12 cellular contexts compared by ENCODE assay signal in the genomic region with DNA sequence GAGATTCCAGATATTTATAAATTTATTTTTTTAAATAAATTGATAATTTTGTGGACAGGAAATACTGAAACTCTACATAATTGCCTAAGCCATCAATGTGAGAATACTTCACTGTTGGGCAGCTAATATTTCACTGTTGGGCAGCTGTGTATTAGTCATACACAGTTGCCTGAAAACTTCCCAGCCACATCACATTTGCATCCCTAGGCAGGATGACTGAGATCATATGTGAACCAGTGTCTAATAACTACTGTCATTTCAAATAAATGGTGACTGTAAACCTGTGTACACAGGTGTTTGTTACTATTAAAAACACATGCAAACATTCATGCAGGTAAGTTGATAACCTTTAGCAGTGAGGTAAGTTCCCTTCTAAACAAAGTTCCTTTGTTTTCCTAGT. TPM values are rescaled to one million over a fixed set of nuclear protein-coding genes. Genes with fewer than 3 reads are reported as not detected.
DNase-seq lines count a peak whose midpoint lies in the region; ATAC-seq, FAIRE-seq and TF ChIP-seq lines count a peak whose summit lies in the region.
"Had no signal": no experiment of that assay in that cellular context is flagged by ENCODE, and none has a peak within 500 bp of the region (broad histone marks: within the 10 kb centered on the region; RNA-seq: fewer than 3 reads in every experiment).

No MANE protein-coding gene starts in this region.

- no peak overlapping the region for H2AFZ ChIP-seq in OCI-LY7 (ENCODE audit: low read length)

- no peaks in the 10 kb centered on the region for H3K9me3 ChIP-seq in gastroesophageal sphincter
- H3K9me3 ChIP-seq in OCI-LY7 (ENCODE audit: low read length): peaks cover 4% of the 10 kb centered on the region; the same call in 1 of the 2 replicates
- peaks cover 0 to 6% (median 0%) of the 10 kb centered on the region in 8 donors for H3K9me3 ChIP-seq in spleen

- peak; percentile 100 for ATAC-seq in HG02610 (IDR thresholded peaks at IDR 0.05; ENCODE audit: unreplicated experiment)
- ATAC-seq in gastroesophageal sphincter: no peak
- ATAC-seq: naive thymus-derived CD8-positive, alpha-beta T cell; stimulated activated effector memory CD8-positive, alpha-beta T cell treated with anti-CD3 and anti-CD28 coated beads, Interleukin-12 subunit alpha, Interleukin-12 subunit beta, amount 100 ng/mL, for 72 hours had no signal

- TF ChIP-seq EP300 in gastroesophageal sphincter (IDR thresholded peaks at IDR 0.05): no peak

- FAIRE-seq in GM12892 (lab: Jason Lieb, UNC): peak; percentile 63
- FAIRE-seq: GM18507 had no signal

- H3K27ac ChIP-seq in gastroesophageal sphincter: no peak overlapping the region
- H3K27ac ChIP-seq in OCI-LY7 (ENCODE audit: low read depth, low read length, poor library complexity, severe bottlenecking): no peak overlapping the region
- no peak overlapping the region for H3K27ac ChIP-seq in spleen
- H3K27ac ChIP-seq: cardiac muscle cell had no signal

- H3K4me1 ChIP-seq in gastroesophageal sphincter (no peaks in the 10 kb centered on the region), OCI-LY7 (ENCODE audit: insufficient read depth, low read length, poor library complexity, severe bottlenecking) (no peaks in the 10 kb centered on the region), spleen (no peaks in the 10 kb centered on the region)

- TF ChIP-seq CTCF in foreskin fibroblast (IDR thresholded peaks at IDR 0.05; ENCODE audit: low read depth, low read length) (no peak), gastroesophageal sphincter (IDR thresholded peaks at IDR 0.05) (no peak), OCI-LY7 (conservative IDR thresholded peaks at IDR 0.05; ENCODE audit: low read length) (no peak), spleen (IDR thresholded peaks at IDR 0.05 in 8 of 11, conservative IDR thresholded peaks at IDR 0.05 in 3 of 11) (no peak)

- H3K36me3 ChIP-seq in gastroesophageal sphincter: peaks cover 0 to 43% of the 10 kb centered on the region in 2 donors
- peaks cover 19% of the 10 kb centered on the region; the same call in 1 of the 2 replicates for H3K36me3 ChIP-seq in OCI-LY7 (ENCODE audit: insufficient read depth, low read length)
- peaks cover 0 to 68% (median 13%) of the 10 kb centered on the region in 6 donors for H3K36me3 ChIP-seq in spleen
- H3K36me3 ChIP-seq: cardiac muscle cell had no signal

- H3K9me2 ChIP-seq in OCI-LY7 (ENCODE audit: insufficient read depth, low read length): no peaks in the 10 kb centered on the region

- POLR2A ChIA-PET in OCI-LY7 (lab: Charles Lee): interaction anchor here (0.5 kb wide), 1 partner anchor 20 kb away, joined by 3 read pairs; no protein-coding TSS in a partner anchor

- CTCF ChIA-PET in OCI-LY7 (lab: Charles Lee; ENCODE audit: unreplicated experiment): no interaction called here

- H3K79me2 ChIP-seq in OCI-LY7 (ENCODE audit: insufficient read depth, low read depth, low read length): no peaks in the 10 kb centered on the region

- TF ChIP-seq POLR2A in GM12892 (IDR thresholded peaks at IDR 0.05; ENCODE audit: low read depth, low read length) (no peak), gastroesophageal sphincter (IDR thresholded peaks at IDR 0.05) (no peak), spleen (IDR thresholded peaks at IDR 0.05) (no peak)

- no peak overlapping the region for H3K4me2 ChIP-seq in OCI-LY7 (ENCODE audit: low read length)

- no peaks in the 10 kb centered on the region for H3K27me3 ChIP-seq in gastroesophageal sphincter
- no peaks in the 10 kb centered on the region for H3K27me3 ChIP-seq in spleen (replicated peaks in 1 of 7)
- H3K27me3 ChIP-seq: cardiac muscle cell had no signal

- intact Hi-C loops in OCI-LY7 (cut with micrococcal nuclease; ENCODE audit: unreplicated experiment): no loop called here
- intact Hi-C loops in spleen (cut with DNase I; ENCODE audit: low total_unique reads): no loop called here

- no peak for DNase-seq in GM12892 (ENCODE audit: insufficient read length)
- DNase-seq in NCI-H146 (lab: John Stamatoyannopoulos, UW): peak; percentile 86
- peak; percentile 73 to 86 for DNase-seq in foreskin fibroblast
- DNase-seq in OCI-LY7 (ENCODE audit: low spot score): no peak
- no peak for DNase-seq in iPS-NIHi7 (ENCODE audit: extremely low spot score)
- DNase-seq in spleen: no peak
- DNase-seq: naive thymus-derived CD8-positive, alpha-beta T cell had no signal

- H3K4me3 ChIP-seq in foreskin fibroblast (ENCODE audit: low read depth in 1 of 2, low read length in 2 of 2) (no peak overlapping the region), gastroesophageal sphincter (no peak overlapping the region), OCI-LY7 (ENCODE audit: low read depth, low read length, poor library complexity, severe bottlenecking) (no peak overlapping the region), spleen (no peak overlapping the region)
- H3K4me3 ChIP-seq: cardiac muscle cell had no signal

- no TSS peak for BruUV-seq in OCI-LY7 (replicated peaks; lab: Mats Ljungman, UMichigan)

- no peaks in the 10 kb centered on the region for H4K20me1 ChIP-seq in OCI-LY7 (ENCODE audit: insufficient read depth, low read length)

RNA-seq across cellular contexts. Expression of a gene that starts 43.9 kb away (rescaled TPM):
- polyA plus RNA-seq in GM12892 (2012; ENCODE audit: missing spikeins): 1.5 TPM
- total RNA-seq in gastroesophageal sphincter (10 to 100 TPM; 21.9 to 34.7 (median 23.9) TPM), OCI-LY7 (2022) (9.4 and 9.9 TPM in 2 replicates), spleen (10 to 100 TPM in 5 of 7 donors, 1 to 10 TPM in 2; 9.9 to 14.5 (median 11.6) TPM)
- total RNA-seq in OCI-LY7 (2014; rRNA removed; shearing (Covaris generic)): 5.5 and 6.6 TPM in 2 replicates
- polyA plus RNA-seq in spleen: 1 to 10 TPM; 1.5 to 1.8 (median 1.8) TPM

RNA-seq across cellular contexts. Expression of a gene that starts 44.1 kb away (rescaled TPM):
- 15.0 TPM for polyA plus RNA-seq in GM12892 (2012; ENCODE audit: missing spikeins)
- 10 to 100 TPM; 11.3 to 31.3 (median 16.4) TPM for total RNA-seq in gastroesophageal sphincter
- total RNA-seq in OCI-LY7 (2014; rRNA removed; shearing (Covaris generic)): 12.6 and 27.5 TPM in 2 replicates
- 22.4 and 22.5 TPM in 2 replicates for total RNA-seq in OCI-LY7 (2022)
- total RNA-seq in spleen: 10 to 100 TPM; 13.8 to 27.1 (median 15.7) TPM
- polyA plus RNA-seq in spleen: 1 to 10 TPM; 4.2 to 4.9 (median 4.6) TPM

Comparison
In these comparisons a context has a peak if more than half of its experiments do, and no peak if none do; other contexts are left out.
1. DNase-seq: peak in NCI-H146 (single experiment) and foreskin fibroblast (2 of 2); none in GM12892 (single experiment), OCI-LY7 (single experiment), iPS-NIHi7 (single experiment) and spleen (single experiment).